Comparison of ENCODE assay signal across 1 cellular context in genomic region chr7:90211391-90212148, GRCh38.
A peak's percentile ranks its signal among the peaks of the same experiment; 100 is the strongest.
TF ChIP-seq lines count a peak whose summit lies in the region.

Gene STEAP2, plus strand, starts transcription at chr7:90211740. Its CDS starts 13,343 bp downstream, at chr7:90225083.

TF ChIP-seq in SK-N-SH, 30 proteins besides CTCF, POLR2A, EP300 and RAD21 (continued from another document):
- TF ChIP-seq, protein P1, sequence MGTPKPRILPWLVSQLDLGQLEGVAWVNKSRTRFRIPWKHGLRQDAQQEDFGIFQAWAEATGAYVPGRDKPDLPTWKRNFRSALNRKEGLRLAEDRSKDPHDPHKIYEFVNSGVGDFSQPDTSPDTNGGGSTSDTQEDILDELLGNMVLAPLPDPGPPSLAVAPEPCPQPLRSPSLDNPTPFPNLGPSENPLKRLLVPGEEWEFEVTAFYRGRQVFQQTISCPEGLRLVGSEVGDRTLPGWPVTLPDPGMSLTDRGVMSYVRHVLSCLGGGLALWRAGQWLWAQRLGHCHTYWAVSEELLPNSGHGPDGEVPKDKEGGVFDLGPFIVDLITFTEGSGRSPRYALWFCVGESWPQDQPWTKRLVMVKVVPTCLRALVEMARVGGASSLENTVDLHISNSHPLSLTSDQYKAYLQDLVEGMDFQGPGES (IDR thresholded peaks at IDR 0.05; ENCODE audit: low read depth, low read length) = no peak
- TF ChIP-seq GABPA (IDR thresholded peaks at IDR 0.05; ENCODE audit: low read depth) = no peak
- no peak for TF ChIP-seq MEF2A (IDR thresholded peaks at IDR 0.05; ENCODE audit: borderline replicate concordance, low read depth)
- peak; percentile 95 for TF ChIP-seq SIN3A (IDR thresholded peaks at IDR 0.05; ENCODE audit: borderline replicate concordance, low read depth, low read length)
- TF ChIP-seq, protein P2, sequence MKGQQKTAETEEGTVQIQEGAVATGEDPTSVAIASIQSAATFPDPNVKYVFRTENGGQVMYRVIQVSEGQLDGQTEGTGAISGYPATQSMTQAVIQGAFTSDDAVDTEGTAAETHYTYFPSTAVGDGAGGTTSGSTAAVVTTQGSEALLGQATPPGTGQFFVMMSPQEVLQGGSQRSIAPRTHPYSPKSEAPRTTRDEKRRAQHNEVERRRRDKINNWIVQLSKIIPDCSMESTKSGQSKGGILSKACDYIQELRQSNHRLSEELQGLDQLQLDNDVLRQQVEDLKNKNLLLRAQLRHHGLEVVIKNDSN (IDR thresholded peaks at IDR 0.05; ENCODE audit: borderline replicate concordance, low read depth) = 0 out of 2 replicates have a peak, but pooled peaks have one; percentile 31
- TF ChIP-seq RCOR1 (IDR thresholded peaks at IDR 0.05; ENCODE audit: low read length) = peak; percentile 12; the same call in 1 of the 2 replicates
- TF ChIP-seq SMC3 (IDR thresholded peaks at IDR 0.05; ENCODE audit: low read depth, low read length) = peak; percentile 39
- TF ChIP-seq FOSL2 (IDR thresholded peaks at IDR 0.05; ENCODE audit: borderline replicate concordance, low read depth) = peak; percentile 3; the same call in 1 of the 2 replicates
- peak; percentile 81 for TF ChIP-seq POLR2AphosphoS5 (IDR thresholded peaks at IDR 0.05; ENCODE audit: low read depth, low read length)
- 0 out of 2 replicates have a peak, but pooled peaks have one; percentile 34 for TF ChIP-seq REST (IDR thresholded peaks at IDR 0.05; ENCODE audit: low read depth, low read length)
TF ChIP-seq in SK-N-SH: peak in this region for 17.
